In the genomic region with DNA sequence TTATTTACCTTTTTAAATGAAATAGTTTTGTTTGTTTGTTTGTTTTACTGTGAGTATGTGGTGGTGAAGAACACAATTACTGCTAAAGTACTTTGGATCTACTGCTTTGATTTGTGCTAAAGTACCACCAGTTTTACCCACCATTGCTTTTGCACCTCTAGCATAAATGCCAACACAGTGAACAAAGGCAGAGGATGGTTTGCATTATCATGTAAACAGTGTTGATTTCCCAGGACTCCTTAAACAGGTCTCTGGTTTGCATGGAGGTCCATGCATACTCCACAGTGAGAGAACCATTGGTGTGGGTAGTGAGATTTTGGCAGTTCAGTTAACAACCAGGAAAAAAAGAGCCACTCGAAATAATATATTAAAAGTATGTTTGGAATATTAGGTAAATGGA, we compare ENCODE assay signal across 16 cellular contexts. TPM values are rescaled to one million over a fixed set of nuclear protein-coding genes. Genes with fewer than 3 reads are reported as not detected.
"Had no signal": no experiment of that assay in that cellular context is flagged by ENCODE, and none has a peak within 500 bp of the region (broad histone marks: within the 10 kb centered on the region; RNA-seq: fewer than 3 reads in every experiment).

No MANE protein-coding gene starts in this region.

- H3K27ac Mint-ChIP-seq: naive thymus-derived CD8-positive, alpha-beta T cell; type B pancreatic cell had no signal

- H3K27ac ChIP-seq: coronary artery, gastrocnemius medialis, neutrophil, right atrium auricular region, suprapubic skin, thyroid gland had no signal

- H3K27me3 ChIP-seq: gastrocnemius medialis, right atrium auricular region, suprapubic skin, thyroid gland had no signal

- H3K9me3 Mint-ChIP-seq: naive thymus-derived CD8-positive, alpha-beta T cell had no signal

- DNase-seq: effector CD8-positive, alpha-beta T cell; gastrocnemius medialis; kidney glomerular epithelial cell; mucosa of descending colon; naive thymus-derived CD8-positive, alpha-beta T cell; posterior cingulate gyrus; small intestine; stimulated activated CD4-positive, alpha-beta T cell treated with anti-CD3 and anti-CD28 coated beads, Interleukin-2, amount 100 ng/mL, for 48 hours; stimulated activated naive CD4-positive, alpha-beta T cell treated with Interleukin-2 at 50 U/mL for 16 hours; thyroid gland had no signal

- H3K4me3 ChIP-seq: coronary artery, gastrocnemius medialis, mucosa of descending colon, right atrium auricular region, suprapubic skin, thyroid gland had no signal

- ATAC-seq: esophagus mucosa; gastrocnemius medialis; mucosa of descending colon; naive thymus-derived CD8-positive, alpha-beta T cell had no signal

- H3K36me3 ChIP-seq: gastrocnemius medialis, neutrophil, right atrium auricular region, suprapubic skin, thyroid gland had no signal

- H3K27me3 Mint-ChIP-seq: naive thymus-derived CD8-positive, alpha-beta T cell had no signal

- H3K4me3 Mint-ChIP-seq: naive thymus-derived CD8-positive, alpha-beta T cell; type B pancreatic cell had no signal

- H3K4me1 Mint-ChIP-seq: naive thymus-derived CD8-positive, alpha-beta T cell had no signal

- H3K36me3 Mint-ChIP-seq: naive thymus-derived CD8-positive, alpha-beta T cell had no signal

- H3K9me3 ChIP-seq: gastrocnemius medialis, mucosa of descending colon, neutrophil, right atrium auricular region, suprapubic skin, thyroid gland had no signal

RNA-seq across cellular contexts. Expression of a gene that starts 11.0 kb away (rescaled TPM):
- polyA plus RNA-seq: naive thymus-derived CD8-positive, alpha-beta T cell had no signal
